In the genomic region with DNA sequence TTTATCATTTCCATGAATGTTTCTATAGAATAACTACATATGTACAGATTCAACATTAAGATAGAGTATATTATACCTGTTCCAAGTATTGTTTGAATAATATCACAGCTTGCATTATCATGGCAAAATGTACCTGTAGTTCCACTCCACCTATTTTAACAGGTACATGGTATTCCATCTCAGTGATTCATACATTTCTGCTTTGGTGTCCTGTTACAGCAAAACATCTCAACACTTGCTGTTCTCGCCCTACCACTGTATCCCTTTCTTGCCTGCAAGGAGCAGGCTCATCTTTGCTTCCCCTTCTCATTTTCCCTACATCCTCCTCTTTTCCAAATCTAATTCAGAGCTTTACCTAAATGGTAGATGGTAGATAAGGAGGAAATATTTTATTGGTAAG, we compare ENCODE assay signal across 28 cellular contexts.
"Had no signal": no experiment of that assay in that cellular context is flagged by ENCODE, and none has a peak within 500 bp of the region (broad histone marks: within the 10 kb centered on the region; RNA-seq: fewer than 3 reads in every experiment).

No MANE protein-coding gene starts in this region.

- H3K4me3 Mint-ChIP-seq: memory B cell; naive thymus-derived CD8-positive, alpha-beta T cell; nephron; neural crest cell; stimulated activated naive B cell treated with anti-CD40 and anti-IgM and Interleukin-4, amounts not matched to agents 10 μg/mL and 1 μg/mL and 100 μg/mL, for 72 hours had no signal

- DNase-seq: islet precursor cell; left ventricle myocardium inferior; midbrain; naive thymus-derived CD8-positive, alpha-beta T cell; nucleus accumbens; pancreas; posterior cingulate gyrus; retina; right cardiac atrium; stimulated activated CD4-positive, alpha-beta T cell treated with anti-CD3 and anti-CD28 coated beads, Interleukin-12 subunit alpha, Interleukin-12 subunit beta, amount 100 ng/mL, for 4 hours; stimulated activated CD4-positive, alpha-beta T cell treated with anti-CD3 and anti-CD28 coated beads, Interleukin-15, amount 100 ng/mL, for 24 hours; stimulated activated CD4-positive, alpha-beta T cell treated with anti-CD3 and anti-CD28 coated beads, Interleukin-2, amount 100 ng/mL, for 24 hours; stimulated activated CD4-positive, alpha-beta T cell treated with anti-CD3 and anti-CD28 coated beads, Interleukin-4, amount 100 ng/mL, for 1 hour; stimulated activated naive B cell treated with anti-CD40 and anti-IgM and Interleukin-4, amounts not matched to agents 10 μg/mL and 1 μg/mL and 100 μg/mL, for 72 hours; stimulated activated naive CD8-positive, alpha-beta T cell treated with anti-CD3 and anti-CD28 coated beads, Interleukin-15, Interleukin-2, amounts not matched to agents 100 U/mL and 50 U/mL, for 24 hours; stomach; testis; thyroid gland; transverse colon; upper lobe of left lung had no signal

- H3K36me3 Mint-ChIP-seq: memory B cell; naive thymus-derived CD8-positive, alpha-beta T cell; stimulated activated naive B cell treated with anti-CD40 and anti-IgM and Interleukin-4, amounts not matched to agents 10 μg/mL and 1 μg/mL and 100 μg/mL, for 72 hours had no signal

- ATAC-seq: naive thymus-derived CD8-positive, alpha-beta T cell; pancreas; right cardiac atrium; sciatic nerve; stimulated activated naive B cell treated with anti-CD40 and anti-IgM and Interleukin-4, amounts not matched to agents 10 μg/mL and 1 μg/mL and 100 μg/mL, for 72 hours; stimulated activated naive CD8-positive, alpha-beta T cell treated with anti-CD3 and anti-CD28 coated beads, Interleukin-15, Interleukin-2, amounts not matched to agents 100 U/mL and 50 U/mL, for 24 hours had no signal

- H3K4me1 ChIP-seq: left ventricle myocardium inferior, pancreas, prostate gland, stomach, testis, thyroid gland, transverse colon, upper lobe of left lung, vagina had no signal

- H3K4me1 Mint-ChIP-seq: memory B cell; naive thymus-derived CD8-positive, alpha-beta T cell; stimulated activated naive B cell treated with anti-CD40 and anti-IgM and Interleukin-4, amounts not matched to agents 10 μg/mL and 1 μg/mL and 100 μg/mL, for 72 hours had no signal

- H3K27me3 ChIP-seq: pancreas, stomach, testis, thyroid gland, transverse colon, upper lobe of left lung, vagina had no signal

- H3K4me3 ChIP-seq: left ventricle myocardium inferior, lung, pancreas, prostate gland, skin epidermis, stomach, testis, thyroid gland, transverse colon, upper lobe of left lung, vagina had no signal

- H3K36me3 ChIP-seq: left ventricle myocardium inferior, pancreas, prostate gland, stomach, thyroid gland, transverse colon, upper lobe of left lung, vagina had no signal

- H3K9me3 Mint-ChIP-seq: memory B cell; naive thymus-derived CD8-positive, alpha-beta T cell; nephron; stimulated activated naive B cell treated with anti-CD40 and anti-IgM and Interleukin-4, amounts not matched to agents 10 μg/mL and 1 μg/mL and 100 μg/mL, for 72 hours had no signal

- H3K27ac ChIP-seq: left ventricle myocardium inferior, pancreas, prostate gland, skin epidermis, stomach, testis, thyroid gland, transverse colon, upper lobe of left lung, vagina had no signal

- H3K27ac Mint-ChIP-seq: memory B cell; naive thymus-derived CD8-positive, alpha-beta T cell; nephron; stimulated activated naive B cell treated with anti-CD40 and anti-IgM and Interleukin-4, amounts not matched to agents 10 μg/mL and 1 μg/mL and 100 μg/mL, for 72 hours had no signal

- H3K9me3 ChIP-seq: left ventricle myocardium inferior, pancreas, prostate gland, stomach, testis, thyroid gland, transverse colon, upper lobe of left lung, vagina had no signal
